1 cellular context compared by ENCODE assay signal in genomic region chr6:88882536-88882935, GRCh38.
TF ChIP-seq lines count a peak whose summit lies in the region.

No MANE protein-coding gene starts in this region.

TF ChIP-seq in WTC11, 78 proteins besides CTCF, POLR2A, EP300 and RAD21:
- TF ChIP-seq ZNF532 (CRISPR knock-in tag; IDR thresholded peaks at IDR 0.05; ENCODE audit: borderline replicate concordance) (no peak), IRF2 (CRISPR knock-in tag; IDR thresholded peaks at IDR 0.05; ENCODE audit: borderline replicate concordance, low read depth) (no peak), ZNF317 (CRISPR knock-in tag; IDR thresholded peaks at IDR 0.05; ENCODE audit: borderline replicate concordance, low read depth) (no peak), JAZF1 (CRISPR knock-in tag; IDR thresholded peaks at IDR 0.05) (no peak), FOXJ3 (CRISPR knock-in tag; IDR thresholded peaks at IDR 0.05; ENCODE audit: borderline replicate concordance) (no peak), TP53 (CRISPR knock-in tag; IDR thresholded peaks at IDR 0.05) (no peak), NR1H2 (CRISPR knock-in tag; IDR thresholded peaks at IDR 0.05) (no peak), EMX1 (CRISPR knock-in tag; IDR thresholded peaks at IDR 0.05) (no peak), ZNF416 (CRISPR knock-in tag; IDR thresholded peaks at IDR 0.05) (no peak)
- TF ChIP-seq, protein P1, sequence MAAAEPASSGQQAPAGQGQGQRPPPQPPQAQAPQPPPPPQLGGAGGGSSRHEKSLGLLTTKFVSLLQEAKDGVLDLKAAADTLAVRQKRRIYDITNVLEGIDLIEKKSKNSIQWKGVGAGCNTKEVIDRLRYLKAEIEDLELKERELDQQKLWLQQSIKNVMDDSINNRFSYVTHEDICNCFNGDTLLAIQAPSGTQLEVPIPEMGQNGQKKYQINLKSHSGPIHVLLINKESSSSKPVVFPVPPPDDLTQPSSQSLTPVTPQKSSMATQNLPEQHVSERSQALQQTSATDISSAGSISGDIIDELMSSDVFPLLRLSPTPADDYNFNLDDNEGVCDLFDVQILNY (CRISPR knock-in tag; IDR thresholded peaks at IDR 0.05), result no peak
- TF ChIP-seq, protein P2, sequence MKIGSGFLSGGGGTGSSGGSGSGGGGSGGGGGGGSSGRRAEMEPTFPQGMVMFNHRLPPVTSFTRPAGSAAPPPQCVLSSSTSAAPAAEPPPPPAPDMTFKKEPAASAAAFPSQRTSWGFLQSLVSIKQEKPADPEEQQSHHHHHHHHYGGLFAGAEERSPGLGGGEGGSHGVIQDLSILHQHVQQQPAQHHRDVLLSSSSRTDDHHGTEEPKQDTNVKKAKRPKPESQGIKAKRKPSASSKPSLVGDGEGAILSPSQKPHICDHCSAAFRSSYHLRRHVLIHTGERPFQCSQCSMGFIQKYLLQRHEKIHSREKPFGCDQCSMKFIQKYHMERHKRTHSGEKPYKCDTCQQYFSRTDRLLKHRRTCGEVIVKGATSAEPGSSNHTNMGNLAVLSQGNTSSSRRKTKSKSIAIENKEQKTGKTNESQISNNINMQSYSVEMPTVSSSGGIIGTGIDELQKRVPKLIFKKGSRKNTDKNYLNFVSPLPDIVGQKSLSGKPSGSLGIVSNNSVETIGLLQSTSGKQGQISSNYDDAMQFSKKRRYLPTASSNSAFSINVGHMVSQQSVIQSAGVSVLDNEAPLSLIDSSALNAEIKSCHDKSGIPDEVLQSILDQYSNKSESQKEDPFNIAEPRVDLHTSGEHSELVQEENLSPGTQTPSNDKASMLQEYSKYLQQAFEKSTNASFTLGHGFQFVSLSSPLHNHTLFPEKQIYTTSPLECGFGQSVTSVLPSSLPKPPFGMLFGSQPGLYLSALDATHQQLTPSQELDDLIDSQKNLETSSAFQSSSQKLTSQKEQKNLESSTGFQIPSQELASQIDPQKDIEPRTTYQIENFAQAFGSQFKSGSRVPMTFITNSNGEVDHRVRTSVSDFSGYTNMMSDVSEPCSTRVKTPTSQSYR (CRISPR knock-in tag; IDR thresholded peaks at IDR 0.05), result no peak
- TF ChIP-seq, protein P3, sequence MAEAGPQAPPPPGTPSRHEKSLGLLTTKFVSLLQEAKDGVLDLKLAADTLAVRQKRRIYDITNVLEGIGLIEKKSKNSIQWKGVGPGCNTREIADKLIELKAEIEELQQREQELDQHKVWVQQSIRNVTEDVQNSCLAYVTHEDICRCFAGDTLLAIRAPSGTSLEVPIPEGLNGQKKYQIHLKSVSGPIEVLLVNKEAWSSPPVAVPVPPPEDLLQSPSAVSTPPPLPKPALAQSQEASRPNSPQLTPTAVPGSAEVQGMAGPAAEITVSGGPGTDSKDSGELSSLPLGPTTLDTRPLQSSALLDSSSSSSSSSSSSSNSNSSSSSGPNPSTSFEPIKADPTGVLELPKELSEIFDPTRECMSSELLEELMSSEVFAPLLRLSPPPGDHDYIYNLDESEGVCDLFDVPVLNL (CRISPR knock-in tag; IDR thresholded peaks at IDR 0.05; ENCODE audit: borderline replicate concordance, low read depth), result no peak
- TF ChIP-seq, protein P4, sequence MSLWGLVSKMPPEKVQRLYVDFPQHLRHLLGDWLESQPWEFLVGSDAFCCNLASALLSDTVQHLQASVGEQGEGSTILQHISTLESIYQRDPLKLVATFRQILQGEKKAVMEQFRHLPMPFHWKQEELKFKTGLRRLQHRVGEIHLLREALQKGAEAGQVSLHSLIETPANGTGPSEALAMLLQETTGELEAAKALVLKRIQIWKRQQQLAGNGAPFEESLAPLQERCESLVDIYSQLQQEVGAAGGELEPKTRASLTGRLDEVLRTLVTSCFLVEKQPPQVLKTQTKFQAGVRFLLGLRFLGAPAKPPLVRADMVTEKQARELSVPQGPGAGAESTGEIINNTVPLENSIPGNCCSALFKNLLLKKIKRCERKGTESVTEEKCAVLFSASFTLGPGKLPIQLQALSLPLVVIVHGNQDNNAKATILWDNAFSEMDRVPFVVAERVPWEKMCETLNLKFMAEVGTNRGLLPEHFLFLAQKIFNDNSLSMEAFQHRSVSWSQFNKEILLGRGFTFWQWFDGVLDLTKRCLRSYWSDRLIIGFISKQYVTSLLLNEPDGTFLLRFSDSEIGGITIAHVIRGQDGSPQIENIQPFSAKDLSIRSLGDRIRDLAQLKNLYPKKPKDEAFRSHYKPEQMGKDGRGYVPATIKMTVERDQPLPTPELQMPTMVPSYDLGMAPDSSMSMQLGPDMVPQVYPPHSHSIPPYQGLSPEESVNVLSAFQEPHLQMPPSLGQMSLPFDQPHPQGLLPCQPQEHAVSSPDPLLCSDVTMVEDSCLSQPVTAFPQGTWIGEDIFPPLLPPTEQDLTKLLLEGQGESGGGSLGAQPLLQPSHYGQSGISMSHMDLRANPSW (CRISPR knock-in tag; conservative IDR thresholded peaks at IDR 0.05; ENCODE audit: low read depth), result no peak
- TF ChIP-seq, protein P5, sequence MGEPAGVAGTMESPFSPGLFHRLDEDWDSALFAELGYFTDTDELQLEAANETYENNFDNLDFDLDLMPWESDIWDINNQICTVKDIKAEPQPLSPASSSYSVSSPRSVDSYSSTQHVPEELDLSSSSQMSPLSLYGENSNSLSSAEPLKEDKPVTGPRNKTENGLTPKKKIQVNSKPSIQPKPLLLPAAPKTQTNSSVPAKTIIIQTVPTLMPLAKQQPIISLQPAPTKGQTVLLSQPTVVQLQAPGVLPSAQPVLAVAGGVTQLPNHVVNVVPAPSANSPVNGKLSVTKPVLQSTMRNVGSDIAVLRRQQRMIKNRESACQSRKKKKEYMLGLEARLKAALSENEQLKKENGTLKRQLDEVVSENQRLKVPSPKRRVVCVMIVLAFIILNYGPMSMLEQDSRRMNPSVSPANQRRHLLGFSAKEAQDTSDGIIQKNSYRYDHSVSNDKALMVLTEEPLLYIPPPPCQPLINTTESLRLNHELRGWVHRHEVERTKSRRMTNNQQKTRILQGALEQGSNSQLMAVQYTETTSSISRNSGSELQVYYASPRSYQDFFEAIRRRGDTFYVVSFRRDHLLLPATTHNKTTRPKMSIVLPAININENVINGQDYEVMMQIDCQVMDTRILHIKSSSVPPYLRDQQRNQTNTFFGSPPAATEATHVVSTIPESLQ (CRISPR knock-in tag; IDR thresholded peaks at IDR 0.05), result no peak
